Comparison of ENCODE assay signal across 1 cellular context in genomic region chr16:14458576-14458975, GRCh38.
TF ChIP-seq lines count a peak whose summit lies in the region.

No MANE protein-coding gene starts in this region.

TF ChIP-seq in GM23338, 12 proteins besides CTCF, POLR2A, EP300 and RAD21:
- TF ChIP-seq ZNF462 (CRISPR knock-in tag; IDR thresholded peaks at IDR 0.05) (no peak), POLR2AphosphoS5 (IDR thresholded peaks at IDR 0.05; ENCODE audit: low read depth) (no peak), JUNB (IDR thresholded peaks at IDR 0.05; ENCODE audit: unreplicated experiment) (no peak), NANOG (IDR thresholded peaks at IDR 0.05; ENCODE audit: borderline replicate concordance) (no peak), CREB1 (CRISPR knock-in tag; IDR thresholded peaks at IDR 0.05; ENCODE audit: low read depth) (no peak), ZNF331 (CRISPR knock-in tag; IDR thresholded peaks at IDR 0.05; ENCODE audit: low read depth) (no peak), REST (IDR thresholded peaks at IDR 0.05; ENCODE audit: unreplicated experiment) (no peak), ZNF114 (CRISPR knock-in tag; IDR thresholded peaks at IDR 0.05) (no peak), ETS1 (IDR thresholded peaks at IDR 0.05) (no peak)
